1 cellular context compared by ENCODE assay signal in the genomic region with DNA sequence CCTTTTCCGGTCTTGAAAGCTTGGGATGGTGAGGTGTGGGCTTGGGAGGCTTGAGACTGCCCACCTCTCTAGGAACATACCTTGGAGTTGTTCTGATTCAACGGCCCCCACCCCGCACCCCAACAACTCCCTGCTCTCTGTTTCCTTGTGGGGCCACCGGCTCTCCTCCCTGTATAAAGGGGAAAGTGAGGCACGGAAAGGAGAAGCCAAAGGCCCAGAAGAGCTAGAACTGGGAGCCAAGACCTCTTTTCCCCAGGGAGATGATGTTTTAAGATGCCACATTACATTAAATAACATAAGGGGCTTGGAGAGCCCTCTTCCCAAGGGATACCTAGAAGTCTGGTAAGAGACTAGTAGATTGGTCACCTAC.
TF ChIP-seq lines count a peak whose summit lies in the region.

No MANE protein-coding gene starts in this region.

TF ChIP-seq in neural cell, 6 proteins besides CTCF, POLR2A, EP300 and RAD21 (continued from another document):
- TF ChIP-seq, protein P1, sequence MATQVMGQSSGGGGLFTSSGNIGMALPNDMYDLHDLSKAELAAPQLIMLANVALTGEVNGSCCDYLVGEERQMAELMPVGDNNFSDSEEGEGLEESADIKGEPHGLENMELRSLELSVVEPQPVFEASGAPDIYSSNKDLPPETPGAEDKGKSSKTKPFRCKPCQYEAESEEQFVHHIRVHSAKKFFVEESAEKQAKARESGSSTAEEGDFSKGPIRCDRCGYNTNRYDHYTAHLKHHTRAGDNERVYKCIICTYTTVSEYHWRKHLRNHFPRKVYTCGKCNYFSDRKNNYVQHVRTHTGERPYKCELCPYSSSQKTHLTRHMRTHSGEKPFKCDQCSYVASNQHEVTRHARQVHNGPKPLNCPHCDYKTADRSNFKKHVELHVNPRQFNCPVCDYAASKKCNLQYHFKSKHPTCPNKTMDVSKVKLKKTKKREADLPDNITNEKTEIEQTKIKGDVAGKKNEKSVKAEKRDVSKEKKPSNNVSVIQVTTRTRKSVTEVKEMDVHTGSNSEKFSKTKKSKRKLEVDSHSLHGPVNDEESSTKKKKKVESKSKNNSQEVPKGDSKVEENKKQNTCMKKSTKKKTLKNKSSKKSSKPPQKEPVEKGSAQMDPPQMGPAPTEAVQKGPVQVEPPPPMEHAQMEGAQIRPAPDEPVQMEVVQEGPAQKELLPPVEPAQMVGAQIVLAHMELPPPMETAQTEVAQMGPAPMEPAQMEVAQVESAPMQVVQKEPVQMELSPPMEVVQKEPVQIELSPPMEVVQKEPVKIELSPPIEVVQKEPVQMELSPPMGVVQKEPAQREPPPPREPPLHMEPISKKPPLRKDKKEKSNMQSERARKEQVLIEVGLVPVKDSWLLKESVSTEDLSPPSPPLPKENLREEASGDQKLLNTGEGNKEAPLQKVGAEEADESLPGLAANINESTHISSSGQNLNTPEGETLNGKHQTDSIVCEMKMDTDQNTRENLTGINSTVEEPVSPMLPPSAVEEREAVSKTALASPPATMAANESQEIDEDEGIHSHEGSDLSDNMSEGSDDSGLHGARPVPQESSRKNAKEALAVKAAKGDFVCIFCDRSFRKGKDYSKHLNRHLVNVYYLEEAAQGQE (IDR thresholded peaks at IDR 0.05; ENCODE audit: borderline replicate concordance): no peak
